ENCODE assay signal across 1 cellular context in the genomic region with DNA sequence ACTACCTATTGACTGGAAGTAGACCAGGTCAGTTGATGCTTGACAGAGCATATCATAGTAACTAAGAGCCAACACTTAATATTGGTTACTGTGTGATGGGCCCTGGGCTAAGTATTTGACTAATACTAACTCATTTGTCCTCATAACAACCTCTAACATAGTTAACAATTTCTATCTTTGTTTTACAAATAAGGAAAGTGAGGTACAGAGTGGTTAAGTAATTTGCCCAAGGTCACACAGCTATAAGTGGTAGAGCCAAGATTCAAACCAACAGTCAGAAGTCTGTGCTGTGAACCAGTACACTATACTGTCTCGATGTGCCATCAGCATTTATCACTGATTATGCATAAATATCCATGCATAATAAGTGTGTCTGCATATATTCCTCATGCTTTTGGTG.
TF ChIP-seq lines count a peak whose summit lies in the region.

No MANE protein-coding gene starts in this region.

TF ChIP-seq in K562, 482 proteins besides CTCF, POLR2A, EP300 and RAD21 (continued from another document):
- TF ChIP-seq, protein P1, sequence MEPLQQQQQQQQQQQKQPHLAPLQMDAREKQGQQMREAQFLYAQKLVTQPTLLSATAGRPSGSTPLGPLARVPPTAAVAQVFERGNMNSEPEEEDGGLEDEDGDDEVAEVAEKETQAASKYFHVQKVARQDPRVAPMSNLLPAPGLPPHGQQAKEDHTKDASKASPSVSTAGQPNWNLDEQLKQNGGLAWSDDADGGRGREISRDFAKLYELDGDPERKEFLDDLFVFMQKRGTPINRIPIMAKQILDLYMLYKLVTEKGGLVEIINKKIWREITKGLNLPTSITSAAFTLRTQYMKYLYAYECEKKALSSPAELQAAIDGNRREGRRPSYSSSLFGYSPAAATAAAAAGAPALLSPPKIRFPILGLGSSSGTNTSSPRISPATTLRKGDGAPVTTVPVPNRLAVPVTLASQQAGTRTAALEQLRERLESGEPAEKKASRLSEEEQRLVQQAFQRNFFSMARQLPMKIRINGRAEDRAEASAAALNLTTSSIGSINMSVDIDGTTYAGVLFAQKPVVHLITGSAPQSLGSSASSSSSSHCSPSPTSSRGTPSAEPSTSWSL (CRISPR knock-in tag; IDR thresholded peaks at IDR 0.05; ENCODE audit: borderline replicate concordance), result no peak
TF ChIP-seq in K562: peak in this region for 2.
